7 cellular contexts compared by ENCODE assay signal in the genomic region with DNA sequence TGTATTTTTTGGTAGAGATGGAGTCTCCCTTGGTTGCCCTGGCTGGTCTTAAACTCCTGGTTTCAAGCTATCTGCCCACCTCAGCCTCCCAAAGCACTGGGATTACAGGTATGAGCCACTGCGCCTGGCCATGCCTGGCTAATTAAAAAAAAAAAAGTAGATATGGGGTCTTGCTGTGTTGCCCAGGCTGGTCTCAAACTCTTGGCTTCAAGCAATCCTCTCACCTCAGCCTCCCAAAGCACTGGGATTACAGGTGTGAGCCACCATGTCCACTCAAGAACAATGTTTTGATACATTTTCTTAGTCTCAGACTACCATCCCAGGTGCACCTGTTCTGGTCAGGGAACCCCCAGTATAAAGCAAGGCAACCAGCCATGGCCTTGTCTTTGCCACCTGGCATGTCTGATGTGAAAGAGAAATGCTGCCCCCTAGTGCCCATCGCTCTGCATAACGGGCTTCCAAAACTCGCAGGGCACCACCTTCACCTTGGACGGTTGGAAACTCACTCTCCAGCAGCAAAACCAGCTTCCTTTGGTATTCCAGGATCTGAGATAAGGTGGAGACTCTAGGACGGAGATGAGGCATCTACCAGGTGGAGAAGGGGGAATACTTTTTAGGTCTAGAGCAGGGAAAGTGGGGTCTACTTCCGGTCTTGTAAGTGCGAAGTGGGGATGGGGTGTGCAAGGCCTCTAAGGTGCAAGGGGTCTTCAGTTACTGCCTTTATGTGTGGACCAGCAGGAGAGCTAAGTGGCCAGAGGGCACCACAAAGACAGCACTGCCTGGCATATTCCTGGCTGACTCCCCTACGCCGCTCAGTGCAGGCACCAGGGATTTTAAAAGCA.
A peak's percentile ranks its signal among the peaks of the same experiment; 100 is the strongest.
DNase-seq lines count a peak whose midpoint lies in the region; ATAC-seq and TF ChIP-seq lines count a peak whose summit lies in the region.

No MANE protein-coding gene starts in this region.

- peak; percentile 77 for TF ChIP-seq CTCF in GM12875 (IDR thresholded peaks at IDR 0.05; ENCODE audit: borderline replicate concordance, insufficient read depth, low read depth, low read length)

- H3K4me3 ChIP-seq in GM12875 (ENCODE audit: low read depth, low read length), result no peak overlapping the region

- peak; percentile 54 for ATAC-seq in HG02610 (IDR thresholded peaks at IDR 0.05; ENCODE audit: unreplicated experiment)

- DNase-seq in NCI-H2107 treated with DMSO at 0.1 percent for 48 hours (lab: John Stamatoyannopoulos, UW; ENCODE audit: unreplicated experiment), result peak; percentile 40
- DNase-seq in activated CD4-positive, CD25-positive, alpha-beta regulatory T cell treated with anti-CD3 and anti-CD28 coated beads, Interleukin-2, amount 50 U/mL, for 16 hours (ENCODE audit: low read depth, low spot score), result peak; percentile 57
- DNase-seq in central memory CD4-positive, alpha-beta T cell, result peak; percentile 67
- DNase-seq in kidney glomerular epithelial cell (lab: John Stamatoyannopoulos, UW), result peak; percentile 36
- peak; percentile 82 for DNase-seq in stimulated activated CD4-positive, alpha-beta T cell treated with anti-CD3 and anti-CD28 coated beads, Interleukin-4, amount 100 ng/mL, for 24 hours
